Comparison of ENCODE assay signal across 18 cellular contexts in the genomic region with DNA sequence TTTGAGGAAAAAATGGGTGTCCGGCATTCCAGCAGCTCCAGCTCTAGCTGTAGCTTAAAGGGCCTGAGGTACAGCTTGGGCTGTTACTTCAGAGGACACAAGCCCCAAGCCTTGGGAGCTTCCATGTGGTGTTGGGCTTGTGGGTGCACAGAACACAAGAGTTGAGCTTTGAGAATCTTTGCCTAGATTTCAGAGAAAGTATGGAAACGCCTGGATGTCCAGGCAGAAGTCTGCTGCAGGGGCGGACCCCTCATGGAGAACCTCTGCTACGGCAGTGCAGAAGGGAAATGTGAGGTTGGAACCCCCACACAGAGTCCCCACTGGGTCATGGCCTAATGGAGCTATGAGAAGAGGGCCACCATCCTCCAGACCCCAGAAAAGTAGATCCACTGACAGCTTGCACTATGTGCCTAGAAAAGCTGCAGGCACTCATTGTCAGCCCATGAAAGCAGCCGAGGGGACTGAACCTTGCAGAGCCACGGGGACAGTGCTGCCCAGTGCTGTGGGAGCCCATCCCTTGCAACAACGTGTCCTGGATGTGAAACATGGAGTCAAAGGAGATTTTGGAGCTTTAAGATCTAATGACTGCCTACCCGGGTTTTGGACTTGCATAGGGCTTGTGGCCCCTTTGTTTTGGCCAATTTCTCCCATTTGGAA.
DNase-seq lines count a peak whose midpoint lies in the region; ATAC-seq and TF ChIP-seq lines count a peak whose summit lies in the region.
"Had no signal": no experiment of that assay in that cellular context is flagged by ENCODE, and none has a peak within 500 bp of the region (broad histone marks: within the 10 kb centered on the region; RNA-seq: fewer than 3 reads in every experiment).

No MANE protein-coding gene starts in this region.

- POLR2A ChIA-PET in MCF 10A (lab: Yijun Ruan, JAX) = no interaction called here
- POLR2A ChIA-PET in HEK293 (lab: Yijun Ruan, JAX) = no interaction called here
- POLR2A ChIA-PET in naive thymus-derived CD8-positive, alpha-beta T cell (lab: Charles Lee) = no interaction called here

- H3K27me3 Mint-ChIP-seq in MCF 10A (ENCODE audit: insufficient read depth, unreplicated experiment) (no peaks in the 10 kb centered on the region), endothelial cell (ENCODE audit: unreplicated experiment) (peaks cover 13% of the 10 kb centered on the region)
- no peaks in the 10 kb centered on the region for H3K27me3 Mint-ChIP-seq in naive thymus-derived CD8-positive, alpha-beta T cell
- H3K27me3 Mint-ChIP-seq: B cell; CD4-positive, CD25-positive, alpha-beta regulatory T cell had no signal

- no peaks in the 10 kb centered on the region for H3K27me3 ChIP-seq in breast epithelium
- H3K27me3 ChIP-seq in spleen (replicated peaks in 1 of 7) = no peaks in the 10 kb centered on the region

- no peak overlapping the region for H3K4me3 ChIP-seq in breast epithelium
- H3K4me3 ChIP-seq in HEK293 (ENCODE audit: low read depth, low read length) = no peak overlapping the region
- no peak overlapping the region for H3K4me3 ChIP-seq in spleen
- H3K4me3 ChIP-seq: BLaER1, HAP-1 had no signal

- H3K9me3 ChIP-seq in breast epithelium = peaks cover 8 to 15% of the 10 kb centered on the region in 2 donors
- no peaks in the 10 kb centered on the region for H3K9me3 ChIP-seq in HEK293 (ENCODE audit: control insufficient read depth, insufficient read depth, low read depth, low read length)
- peaks cover 0 to 55% (median 48%) of the 10 kb centered on the region in 8 donors for H3K9me3 ChIP-seq in spleen

- CTCF ChIA-PET in MCF 10A (lab: Yijun Ruan, JAX) = interaction anchor here (0.7 kb wide), 1 partner anchor 1749 kb away, joined by 3 read pairs; no protein-coding TSS in a partner anchor
- CTCF ChIA-PET in HEK293 (lab: Yijun Ruan, JAX) = interaction anchor here (0.7 kb wide), 1 partner anchor 86 kb away, joined by 3 read pairs; no protein-coding TSS in a partner anchor

- peak overlapping the region; percentile 13 for H3K27ac Mint-ChIP-seq in MCF 10A (ENCODE audit: low read depth, unreplicated experiment)
- H3K27ac Mint-ChIP-seq in endothelial cell (ENCODE audit: unreplicated experiment) = peak overlapping the region; percentile 2
- no peak overlapping the region for H3K27ac Mint-ChIP-seq in naive thymus-derived CD8-positive, alpha-beta T cell
- H3K27ac Mint-ChIP-seq: B cell; CD4-positive, CD25-positive, alpha-beta regulatory T cell; CD8-positive, alpha-beta T cell had no signal

- WGBS in spleen, 5 donors = 83 to 95% (median 87%) methylated on average over 7 to 8 of the region's 8 CpGs

- no TSS peak for BruUV-seq in MCF 10A (replicated peaks; lab: Mats Ljungman, UMichigan)

- no peaks in the 10 kb centered on the region for H3K4me1 ChIP-seq in breast epithelium
- no peaks in the 10 kb centered on the region for H3K4me1 ChIP-seq in HEK293 (ENCODE audit: control insufficient read depth, insufficient read depth, low read length)
- peaks cover 0 to 28% (median 2%) of the 10 kb centered on the region in 6 donors for H3K4me1 ChIP-seq in spleen
- H3K4me1 ChIP-seq: BLaER1, Caco-2 had no signal

- H3K4me1 Mint-ChIP-seq in MCF 10A (ENCODE audit: insufficient read depth, unreplicated experiment) (peaks cover under 1% of the 10 kb centered on the region), endothelial cell (ENCODE audit: unreplicated experiment) (peaks cover 3% of the 10 kb centered on the region)
- H3K4me1 Mint-ChIP-seq in naive thymus-derived CD8-positive, alpha-beta T cell = peaks cover 9 to 27% (median 18%) of the 10 kb centered on the region in 4 donors

- TF ChIP-seq CTCF in MCF 10A (IDR thresholded peaks at IDR 0.05; ENCODE audit: unreplicated experiment) = no peak
- TF ChIP-seq CTCF in breast epithelium (IDR thresholded peaks at IDR 0.05) = no peak
- no peak for TF ChIP-seq CTCF in HEK293 (tag by site-specific recombination; IDR thresholded peaks at IDR 0.05)
- no peak for TF ChIP-seq CTCF in endothelial cell (IDR thresholded peaks at IDR 0.05; ENCODE audit: unreplicated experiment)
- TF ChIP-seq CTCF in spleen (IDR thresholded peaks at IDR 0.05 in 8 of 11, conservative IDR thresholded peaks at IDR 0.05 in 3 of 11) = no peak

- TF ChIP-seq POLR2A in breast epithelium (IDR thresholded peaks at IDR 0.05) (no peak), spleen (IDR thresholded peaks at IDR 0.05) (no peak)

- intact Hi-C loops in MCF 10A (cut with micrococcal nuclease) (no loop called here), breast epithelium (cut with DNase I; ENCODE audit: low total_unique reads) (no loop called here), spleen (cut with DNase I; ENCODE audit: low total_unique reads) (no loop called here)

- H3K27ac ChIP-seq in breast epithelium = no peak overlapping the region
- H3K27ac ChIP-seq in HEK293 (ENCODE audit: extremely low read depth, low read depth, low read length) = no peak overlapping the region
- no peak overlapping the region for H3K27ac ChIP-seq in spleen
- H3K27ac ChIP-seq: 22Rv1, BLaER1, C4-2B had no signal

- H3K9me3 Mint-ChIP-seq in MCF 10A (ENCODE audit: unreplicated experiment) = peaks cover 14% of the 10 kb centered on the region
- H3K9me3 Mint-ChIP-seq in endothelial cell (ENCODE audit: unreplicated experiment) = no peaks in the 10 kb centered on the region
- H3K9me3 Mint-ChIP-seq in naive thymus-derived CD8-positive, alpha-beta T cell = peaks cover 0 to 52% (median 24%) of the 10 kb centered on the region in 9 donors

- H3K36me3 Mint-ChIP-seq in MCF 10A (ENCODE audit: insufficient read depth, unreplicated experiment) (peaks cover 31% of the 10 kb centered on the region), endothelial cell (ENCODE audit: low read depth, unreplicated experiment) (peaks cover 33% of the 10 kb centered on the region)
- peaks cover 24 to 61% (median 36%) of the 10 kb centered on the region in 3 donors for H3K36me3 Mint-ChIP-seq in naive thymus-derived CD8-positive, alpha-beta T cell

- no peak for ATAC-seq in naive thymus-derived CD8-positive, alpha-beta T cell
- ATAC-seq: CD8-positive, alpha-beta T cell had no signal

- DNase-seq in MCF 10A (ENCODE audit: unreplicated experiment) = no peak
- DNase-seq in breast epithelium (ENCODE audit: low spot score in 2 of 2) = no peak
- DNase-seq in endothelial cell (ENCODE audit: low spot score) = no peak
- peak; percentile 59 for DNase-seq in spleen
- no peak for DNase-seq in naive thymus-derived CD8-positive, alpha-beta T cell
- no peak for DNase-seq in NCI-H2171 (lab: John Stamatoyannopoulos, UW)
- DNase-seq: Caco-2; CD4-positive, CD25-positive, alpha-beta regulatory T cell; CD8-positive, alpha-beta T cell; DMS153; DND-41; GOT3 had no signal

- H3K4me3 Mint-ChIP-seq in MCF 10A (ENCODE audit: unreplicated experiment) (no peak overlapping the region), endothelial cell (ENCODE audit: unreplicated experiment) (peak overlapping the region; percentile 59)
- H3K4me3 Mint-ChIP-seq in naive thymus-derived CD8-positive, alpha-beta T cell = no peak overlapping the region
- H3K4me3 Mint-ChIP-seq: B cell; CD8-positive, alpha-beta T cell had no signal

- H3K36me3 ChIP-seq in breast epithelium (no peaks in the 10 kb centered on the region), HEK293 (ENCODE audit: control insufficient read depth in 2 of 2, insufficient read depth in 1 of 2, low read length in 2 of 2) (peaks cover 0 to 3% of the 10 kb centered on the region in 2 experiments; a peak in 1 of 3 replicates), spleen (peaks cover 0 to 35% (median 0%) of the 10 kb centered on the region in 6 donors)

TF ChIP-seq in HEK293, 187 proteins besides CTCF, POLR2A, EP300 and RAD21:
- TF ChIP-seq SETDB1 (IDR thresholded peaks at IDR 0.05; ENCODE audit: insufficient read length, low read length) = peak; percentile 51
- no peak for TF ChIP-seq ZBTB1 (tag by site-specific recombination; IDR thresholded peaks at IDR 0.05)
- no peak for TF ChIP-seq ZNF239 (tag by site-specific recombination; IDR thresholded peaks at IDR 0.05)
- TF ChIP-seq TRIM28 (IDR thresholded peaks at IDR 0.05; ENCODE audit: borderline replicate concordance, low read length) = no peak
- no peak for TF ChIP-seq ZNF544 (tag by site-specific recombination; IDR thresholded peaks at IDR 0.05)
- TF ChIP-seq HOXD13 (CRISPR knock-in tag; IDR thresholded peaks at IDR 0.05; ENCODE audit: borderline replicate concordance) = no peak
TF ChIP-seq in HEK293: peak in this region for 1.

Comparison
In these comparisons a context has a peak if more than half of its experiments do, and no peak if none do; other contexts are left out.
1. H3K27ac Mint-ChIP-seq: peak in MCF 10A (single experiment) and endothelial cell (single experiment); none in naive thymus-derived CD8-positive, alpha-beta T cell (0 of 10).